Comparison of ENCODE assay signal across 1 cellular context in the genomic region with DNA sequence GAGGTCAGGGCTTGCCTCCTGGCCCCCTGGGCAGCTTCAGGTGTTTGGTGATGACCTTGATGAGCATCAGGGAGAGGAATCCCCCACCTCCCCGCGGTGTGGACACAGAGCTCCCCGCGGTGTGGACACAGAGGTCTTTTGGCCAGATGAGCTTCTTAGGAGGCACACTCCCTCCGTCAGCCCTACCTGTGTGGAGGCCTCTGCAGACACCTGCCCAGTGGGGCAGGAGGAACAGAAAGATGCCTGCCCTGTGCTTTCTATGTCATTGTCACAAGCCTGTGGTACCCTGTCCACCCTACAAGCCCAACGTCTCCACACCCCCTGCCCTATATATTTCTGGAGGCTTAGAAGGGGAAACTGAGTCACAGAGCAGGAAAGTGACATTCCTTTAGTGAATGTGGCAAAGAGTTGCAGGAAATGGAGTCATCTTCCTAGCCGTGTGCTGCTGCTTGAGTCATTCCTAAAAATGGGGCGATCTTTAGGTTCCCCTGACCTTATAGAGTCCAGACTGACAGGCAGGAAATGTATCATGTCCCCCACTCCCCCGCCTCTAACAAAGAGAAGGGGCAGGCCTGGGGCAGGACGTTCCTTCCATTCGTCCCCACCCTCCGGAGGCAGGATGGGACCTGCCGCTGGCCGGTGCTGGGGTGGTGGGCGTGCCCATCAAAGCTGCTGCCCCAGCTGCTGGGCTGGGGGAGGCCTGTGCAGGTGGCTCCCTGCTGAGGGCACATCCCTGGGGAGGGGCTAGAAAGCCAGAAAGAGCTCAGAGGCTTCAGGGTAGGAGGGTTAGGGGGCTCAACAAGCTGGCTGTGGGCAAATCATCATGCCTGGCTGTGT.
TF ChIP-seq lines count a peak whose summit lies in the region.

No MANE protein-coding gene starts in this region.

TF ChIP-seq in H1, 55 proteins besides CTCF, POLR2A, EP300 and RAD21:
- TF ChIP-seq JUN (IDR thresholded peaks at IDR 0.05; ENCODE audit: low read depth, low read length) (no peak), PHF8 (conservative IDR thresholded peaks at IDR 0.05; ENCODE audit: low read depth, low read length) (no peak), SUZ12 (IDR thresholded peaks at IDR 0.05; ENCODE audit: low read length) (0 out of 2 replicates have a peak, but pooled peaks have one; percentile 4)
